ENCODE assay signal across 1 cellular context in the genomic region with DNA sequence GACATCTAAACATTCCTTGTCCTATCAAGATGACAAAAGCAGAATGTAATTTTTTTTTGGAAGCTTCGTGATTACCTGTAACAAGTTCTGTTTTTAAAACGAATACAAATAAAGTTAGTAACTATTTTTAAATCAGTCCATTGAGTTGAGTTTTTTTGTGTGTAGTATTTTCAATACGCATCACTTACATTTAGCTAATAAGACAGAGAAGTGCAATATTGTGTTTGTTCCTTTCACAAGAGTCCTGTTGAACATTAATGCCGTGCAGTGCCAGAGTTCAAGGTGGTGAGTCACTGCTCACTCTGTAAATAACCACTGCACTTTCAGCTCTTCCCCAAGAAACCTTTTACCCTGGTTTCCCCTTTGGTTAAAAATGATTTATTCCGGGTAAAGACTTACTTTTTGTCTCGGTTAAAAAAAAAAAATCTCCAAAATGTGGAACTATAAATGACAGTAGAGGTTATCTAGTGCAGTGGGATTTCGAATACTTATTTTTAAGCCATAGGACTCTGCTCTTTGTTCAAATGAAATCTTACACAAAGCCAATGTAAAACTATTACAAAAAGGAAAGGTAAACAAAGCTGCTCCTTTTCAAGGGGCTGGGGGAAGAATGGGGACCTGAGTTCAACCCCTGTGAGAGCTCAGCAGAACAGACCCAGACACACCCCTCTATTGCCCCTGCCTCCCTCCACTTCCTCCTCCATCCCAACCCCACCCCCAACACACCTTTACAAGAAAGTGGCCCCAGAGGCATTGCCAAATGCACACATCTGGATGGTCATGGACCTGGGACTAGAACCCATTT.
TF ChIP-seq lines count a peak whose summit lies in the region.

No MANE protein-coding gene starts in this region.

TF ChIP-seq in HepG2, 621 proteins besides CTCF, POLR2A, EP300 and RAD21 (continued from another document and continues in another):
- TF ChIP-seq, protein P1, sequence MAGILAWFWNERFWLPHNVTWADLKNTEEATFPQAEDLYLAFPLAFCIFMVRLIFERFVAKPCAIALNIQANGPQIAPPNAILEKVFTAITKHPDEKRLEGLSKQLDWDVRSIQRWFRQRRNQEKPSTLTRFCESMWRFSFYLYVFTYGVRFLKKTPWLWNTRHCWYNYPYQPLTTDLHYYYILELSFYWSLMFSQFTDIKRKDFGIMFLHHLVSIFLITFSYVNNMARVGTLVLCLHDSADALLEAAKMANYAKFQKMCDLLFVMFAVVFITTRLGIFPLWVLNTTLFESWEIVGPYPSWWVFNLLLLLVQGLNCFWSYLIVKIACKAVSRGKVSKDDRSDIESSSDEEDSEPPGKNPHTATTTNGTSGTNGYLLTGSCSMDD (CRISPR knock-in tag; IDR thresholded peaks at IDR 0.05) = no peak
- TF ChIP-seq YEATS4 (CRISPR knock-in tag; IDR thresholded peaks at IDR 0.05; ENCODE audit: borderline replicate concordance) (no peak), ZNF569 (CRISPR knock-in tag; IDR thresholded peaks at IDR 0.05; ENCODE audit: borderline replicate concordance) (no peak), ZNF512B (CRISPR knock-in tag; IDR thresholded peaks at IDR 0.05; ENCODE audit: borderline replicate concordance) (no peak), GPN1 (CRISPR knock-in tag; IDR thresholded peaks at IDR 0.05; ENCODE audit: borderline replicate concordance) (no peak), NFATC3 (CRISPR knock-in tag; IDR thresholded peaks at IDR 0.05) (no peak), ZBTB7A (CRISPR knock-in tag; IDR thresholded peaks at IDR 0.05) (no peak), ZFP36L1 (CRISPR knock-in tag; IDR thresholded peaks at IDR 0.05) (no peak), ZMAT5 (CRISPR knock-in tag; IDR thresholded peaks at IDR 0.05; ENCODE audit: borderline replicate concordance, low read depth) (no peak), ELF3 (CRISPR knock-in tag; IDR thresholded peaks at IDR 0.05) (peak; percentile 51), ZNF180 (CRISPR knock-in tag; IDR thresholded peaks at IDR 0.05; ENCODE audit: borderline replicate concordance, low read depth) (no peak), HNF4A (CRISPR knock-in tag; IDR thresholded peaks at IDR 0.05) (peak; percentile 92), RFX5 (IDR thresholded peaks at IDR 0.05; ENCODE audit: low read depth, low read length) (no peak), ESRRA (CRISPR knock-in tag; IDR thresholded peaks at IDR 0.05; ENCODE audit: low read depth) (no peak; the same call in 1 of the 2 replicates), PRDM15 (CRISPR knock-in tag; IDR thresholded peaks at IDR 0.05) (no peak), GFI1 (CRISPR knock-in tag; IDR thresholded peaks at IDR 0.05; ENCODE audit: borderline replicate concordance) (peak; percentile 67; the same call in 1 of the 2 replicates), PHF8 (CRISPR knock-in tag; IDR thresholded peaks at IDR 0.05) (no peak), SSRP1 (CRISPR knock-in tag; IDR thresholded peaks at IDR 0.05) (no peak), TCF7L2 (IDR thresholded peaks at IDR 0.05; ENCODE audit: low read depth, low read length) (no peak), POLR2G (IDR thresholded peaks at IDR 0.05; ENCODE audit: low read depth, low read length) (no peak)
- TF ChIP-seq, protein P2, sequence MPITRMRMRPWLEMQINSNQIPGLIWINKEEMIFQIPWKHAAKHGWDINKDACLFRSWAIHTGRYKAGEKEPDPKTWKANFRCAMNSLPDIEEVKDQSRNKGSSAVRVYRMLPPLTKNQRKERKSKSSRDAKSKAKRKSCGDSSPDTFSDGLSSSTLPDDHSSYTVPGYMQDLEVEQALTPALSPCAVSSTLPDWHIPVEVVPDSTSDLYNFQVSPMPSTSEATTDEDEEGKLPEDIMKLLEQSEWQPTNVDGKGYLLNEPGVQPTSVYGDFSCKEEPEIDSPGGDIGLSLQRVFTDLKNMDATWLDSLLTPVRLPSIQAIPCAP (CRISPR knock-in tag; IDR thresholded peaks at IDR 0.05; ENCODE audit: low read depth) = no peak
- TF ChIP-seq, protein P3, sequence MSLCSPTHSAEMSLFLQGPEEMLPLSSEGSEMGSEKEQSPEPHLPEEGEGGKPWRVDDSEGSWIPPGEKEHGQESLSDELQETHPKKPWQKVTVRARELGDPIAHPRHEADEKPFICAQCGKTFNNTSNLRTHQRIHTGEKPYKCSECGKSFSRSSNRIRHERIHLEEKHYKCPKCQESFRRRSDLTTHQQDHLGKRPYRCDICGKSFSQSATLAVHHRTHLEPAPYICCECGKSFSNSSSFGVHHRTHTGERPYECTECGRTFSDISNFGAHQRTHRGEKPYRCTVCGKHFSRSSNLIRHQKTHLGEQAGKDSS (CRISPR knock-in tag; IDR thresholded peaks at IDR 0.05; ENCODE audit: borderline replicate concordance, low read depth) = peak; percentile 38; the same call in 1 of the 2 replicates
- TF ChIP-seq, protein P4, sequence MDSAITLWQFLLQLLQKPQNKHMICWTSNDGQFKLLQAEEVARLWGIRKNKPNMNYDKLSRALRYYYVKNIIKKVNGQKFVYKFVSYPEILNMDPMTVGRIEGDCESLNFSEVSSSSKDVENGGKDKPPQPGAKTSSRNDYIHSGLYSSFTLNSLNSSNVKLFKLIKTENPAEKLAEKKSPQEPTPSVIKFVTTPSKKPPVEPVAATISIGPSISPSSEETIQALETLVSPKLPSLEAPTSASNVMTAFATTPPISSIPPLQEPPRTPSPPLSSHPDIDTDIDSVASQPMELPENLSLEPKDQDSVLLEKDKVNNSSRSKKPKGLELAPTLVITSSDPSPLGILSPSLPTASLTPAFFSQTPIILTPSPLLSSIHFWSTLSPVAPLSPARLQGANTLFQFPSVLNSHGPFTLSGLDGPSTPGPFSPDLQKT (CRISPR knock-in tag; IDR thresholded peaks at IDR 0.05; ENCODE audit: borderline replicate concordance) = no peak
- TF ChIP-seq, protein P5, sequence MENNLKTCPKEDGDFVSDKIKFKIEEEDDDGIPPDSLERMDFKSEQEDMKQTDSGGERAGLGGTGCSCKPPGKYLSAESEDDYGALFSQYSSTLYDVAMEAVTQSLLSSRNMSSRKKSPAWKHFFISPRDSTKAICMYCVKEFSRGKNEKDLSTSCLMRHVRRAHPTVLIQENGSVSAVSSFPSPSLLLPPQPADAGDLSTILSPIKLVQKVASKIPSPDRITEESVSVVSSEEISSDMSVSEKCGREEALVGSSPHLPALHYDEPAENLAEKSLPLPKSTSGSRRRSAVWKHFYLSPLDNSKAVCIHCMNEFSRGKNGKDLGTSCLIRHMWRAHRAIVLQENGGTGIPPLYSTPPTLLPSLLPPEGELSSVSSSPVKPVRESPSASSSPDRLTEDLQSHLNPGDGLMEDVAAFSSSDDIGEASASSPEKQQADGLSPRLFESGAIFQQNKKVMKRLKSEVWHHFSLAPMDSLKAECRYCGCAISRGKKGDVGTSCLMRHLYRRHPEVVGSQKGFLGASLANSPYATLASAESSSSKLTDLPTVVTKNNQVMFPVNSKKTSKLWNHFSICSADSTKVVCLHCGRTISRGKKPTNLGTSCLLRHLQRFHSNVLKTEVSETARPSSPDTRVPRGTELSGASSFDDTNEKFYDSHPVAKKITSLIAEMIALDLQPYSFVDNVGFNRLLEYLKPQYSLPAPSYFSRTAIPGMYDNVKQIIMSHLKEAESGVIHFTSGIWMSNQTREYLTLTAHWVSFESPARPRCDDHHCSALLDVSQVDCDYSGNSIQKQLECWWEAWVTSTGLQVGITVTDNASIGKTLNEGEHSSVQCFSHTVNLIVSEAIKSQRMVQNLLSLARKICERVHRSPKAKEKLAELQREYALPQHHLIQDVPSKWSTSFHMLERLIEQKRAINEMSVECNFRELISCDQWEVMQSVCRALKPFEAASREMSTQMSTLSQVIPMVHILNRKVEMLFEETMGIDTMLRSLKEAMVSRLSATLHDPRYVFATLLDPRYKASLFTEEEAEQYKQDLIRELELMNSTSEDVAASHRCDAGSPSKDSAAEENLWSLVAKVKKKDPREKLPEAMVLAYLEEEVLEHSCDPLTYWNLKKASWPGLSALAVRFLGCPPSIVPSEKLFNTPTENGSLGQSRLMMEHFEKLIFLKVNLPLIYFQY (CRISPR knock-in tag; IDR thresholded peaks at IDR 0.05; ENCODE audit: borderline replicate concordance) = no peak
- TF ChIP-seq, protein P6, sequence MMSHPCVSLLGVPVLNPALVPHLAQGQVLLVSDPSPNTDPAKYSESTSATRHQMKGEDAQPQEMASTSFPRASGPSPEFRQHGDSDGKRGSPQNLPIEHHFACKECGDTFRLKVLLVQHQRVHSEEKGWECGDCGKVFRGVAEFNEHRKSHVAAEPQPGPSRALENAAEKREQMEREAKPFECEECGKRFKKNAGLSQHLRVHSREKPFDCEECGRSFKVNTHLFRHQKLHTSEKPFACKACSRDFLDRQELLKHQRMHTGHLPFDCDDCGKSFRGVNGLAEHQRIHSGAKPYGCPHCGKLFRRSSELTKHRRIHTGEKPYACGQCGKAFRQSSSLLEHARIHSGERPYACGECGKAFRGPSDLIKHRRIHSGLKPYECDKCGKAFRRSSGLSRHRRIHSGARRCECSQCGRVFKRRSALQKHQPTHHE (CRISPR knock-in tag; IDR thresholded peaks at IDR 0.05; ENCODE audit: borderline replicate concordance) = 0 out of 2 replicates have a peak, but pooled peaks have one; percentile 24
- TF ChIP-seq, protein P7, sequence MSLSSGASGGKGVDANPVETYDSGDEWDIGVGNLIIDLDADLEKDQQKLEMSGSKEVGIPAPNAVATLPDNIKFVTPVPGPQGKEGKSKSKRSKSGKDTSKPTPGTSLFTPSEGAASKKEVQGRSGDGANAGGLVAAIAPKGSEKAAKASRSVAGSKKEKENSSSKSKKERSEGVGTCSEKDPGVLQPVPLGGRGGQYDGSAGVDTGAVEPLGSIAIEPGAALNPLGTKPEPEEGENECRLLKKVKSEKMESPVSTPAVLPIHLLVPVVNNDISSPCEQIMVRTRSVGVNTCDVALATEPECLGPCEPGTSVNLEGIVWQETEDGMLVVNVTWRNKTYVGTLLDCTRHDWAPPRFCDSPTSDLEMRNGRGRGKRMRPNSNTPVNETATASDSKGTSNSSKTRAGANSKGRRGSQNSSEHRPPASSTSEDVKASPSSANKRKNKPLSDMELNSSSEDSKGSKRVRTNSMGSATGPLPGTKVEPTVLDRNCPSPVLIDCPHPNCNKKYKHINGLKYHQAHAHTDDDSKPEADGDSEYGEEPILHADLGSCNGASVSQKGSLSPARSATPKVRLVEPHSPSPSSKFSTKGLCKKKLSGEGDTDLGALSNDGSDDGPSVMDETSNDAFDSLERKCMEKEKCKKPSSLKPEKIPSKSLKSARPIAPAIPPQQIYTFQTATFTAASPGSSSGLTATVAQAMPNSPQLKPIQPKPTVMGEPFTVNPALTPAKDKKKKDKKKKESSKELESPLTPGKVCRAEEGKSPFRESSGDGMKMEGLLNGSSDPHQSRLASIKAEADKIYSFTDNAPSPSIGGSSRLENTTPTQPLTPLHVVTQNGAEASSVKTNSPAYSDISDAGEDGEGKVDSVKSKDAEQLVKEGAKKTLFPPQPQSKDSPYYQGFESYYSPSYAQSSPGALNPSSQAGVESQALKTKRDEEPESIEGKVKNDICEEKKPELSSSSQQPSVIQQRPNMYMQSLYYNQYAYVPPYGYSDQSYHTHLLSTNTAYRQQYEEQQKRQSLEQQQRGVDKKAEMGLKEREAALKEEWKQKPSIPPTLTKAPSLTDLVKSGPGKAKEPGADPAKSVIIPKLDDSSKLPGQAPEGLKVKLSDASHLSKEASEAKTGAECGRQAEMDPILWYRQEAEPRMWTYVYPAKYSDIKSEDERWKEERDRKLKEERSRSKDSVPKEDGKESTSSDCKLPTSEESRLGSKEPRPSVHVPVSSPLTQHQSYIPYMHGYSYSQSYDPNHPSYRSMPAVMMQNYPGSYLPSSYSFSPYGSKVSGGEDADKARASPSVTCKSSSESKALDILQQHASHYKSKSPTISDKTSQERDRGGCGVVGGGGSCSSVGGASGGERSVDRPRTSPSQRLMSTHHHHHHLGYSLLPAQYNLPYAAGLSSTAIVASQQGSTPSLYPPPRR (CRISPR knock-in tag; IDR thresholded peaks at IDR 0.05; ENCODE audit: borderline replicate concordance) = peak; percentile 65
